Comparison of ENCODE assay signal across 1 cellular context in genomic region chr11:31369348-31370329, GRCh38.
A peak's percentile ranks its signal among the peaks of the same experiment; 100 is the strongest.
TF ChIP-seq lines count a peak whose summit lies in the region.

Gene DCDC1, minus strand, starts transcription at chr11:31369739. Its CDS starts 41,459 bp downstream, at chr11:31328280.
A gene with protein sequence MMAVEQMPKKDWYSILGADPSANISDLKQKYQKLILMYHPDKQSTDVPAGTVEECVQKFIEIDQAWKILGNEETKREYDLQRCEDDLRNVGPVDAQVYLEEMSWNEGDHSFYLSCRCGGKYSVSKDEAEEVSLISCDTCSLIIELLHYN (plus strand): TSS chr11:31369860. CDS start chr11:31370749, 889 bp downstream.

TF ChIP-seq in HepG2, 621 proteins besides CTCF, POLR2A, EP300 and RAD21 (continued from another document and continues in another):
- TF ChIP-seq, protein P1, sequence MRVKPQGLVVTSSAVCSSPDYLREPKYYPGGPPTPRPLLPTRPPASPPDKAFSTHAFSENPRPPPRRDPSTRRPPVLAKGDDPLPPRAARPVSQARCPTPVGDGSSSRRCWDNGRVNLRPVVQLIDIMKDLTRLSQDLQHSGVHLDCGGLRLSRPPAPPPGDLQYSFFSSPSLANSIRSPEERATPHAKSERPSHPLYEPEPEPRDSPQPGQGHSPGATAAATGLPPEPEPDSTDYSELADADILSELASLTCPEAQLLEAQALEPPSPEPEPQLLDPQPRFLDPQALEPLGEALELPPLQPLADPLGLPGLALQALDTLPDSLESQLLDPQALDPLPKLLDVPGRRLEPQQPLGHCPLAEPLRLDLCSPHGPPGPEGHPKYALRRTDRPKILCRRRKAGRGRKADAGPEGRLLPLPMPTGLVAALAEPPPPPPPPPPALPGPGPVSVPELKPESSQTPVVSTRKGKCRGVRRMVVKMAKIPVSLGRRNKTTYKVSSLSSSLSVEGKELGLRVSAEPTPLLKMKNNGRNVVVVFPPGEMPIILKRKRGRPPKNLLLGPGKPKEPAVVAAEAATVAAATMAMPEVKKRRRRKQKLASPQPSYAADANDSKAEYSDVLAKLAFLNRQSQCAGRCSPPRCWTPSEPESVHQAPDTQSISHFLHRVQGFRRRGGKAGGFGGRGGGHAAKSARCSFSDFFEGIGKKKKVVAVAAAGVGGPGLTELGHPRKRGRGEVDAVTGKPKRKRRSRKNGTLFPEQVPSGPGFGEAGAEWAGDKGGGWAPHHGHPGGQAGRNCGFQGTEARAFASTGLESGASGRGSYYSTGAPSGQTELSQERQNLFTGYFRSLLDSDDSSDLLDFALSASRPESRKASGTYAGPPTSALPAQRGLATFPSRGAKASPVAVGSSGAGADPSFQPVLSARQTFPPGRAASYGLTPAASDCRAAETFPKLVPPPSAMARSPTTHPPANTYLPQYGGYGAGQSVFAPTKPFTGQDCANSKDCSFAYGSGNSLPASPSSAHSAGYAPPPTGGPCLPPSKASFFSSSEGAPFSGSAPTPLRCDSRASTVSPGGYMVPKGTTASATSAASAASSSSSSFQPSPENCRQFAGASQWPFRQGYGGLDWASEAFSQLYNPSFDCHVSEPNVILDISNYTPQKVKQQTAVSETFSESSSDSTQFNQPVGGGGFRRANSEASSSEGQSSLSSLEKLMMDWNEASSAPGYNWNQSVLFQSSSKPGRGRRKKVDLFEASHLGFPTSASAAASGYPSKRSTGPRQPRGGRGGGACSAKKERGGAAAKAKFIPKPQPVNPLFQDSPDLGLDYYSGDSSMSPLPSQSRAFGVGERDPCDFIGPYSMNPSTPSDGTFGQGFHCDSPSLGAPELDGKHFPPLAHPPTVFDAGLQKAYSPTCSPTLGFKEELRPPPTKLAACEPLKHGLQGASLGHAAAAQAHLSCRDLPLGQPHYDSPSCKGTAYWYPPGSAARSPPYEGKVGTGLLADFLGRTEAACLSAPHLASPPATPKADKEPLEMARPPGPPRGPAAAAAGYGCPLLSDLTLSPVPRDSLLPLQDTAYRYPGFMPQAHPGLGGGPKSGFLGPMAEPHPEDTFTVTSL (CRISPR knock-in tag; IDR thresholded peaks at IDR 0.05; ENCODE audit: borderline replicate concordance): no peak
- peak; percentile 87; the same call in 1 of the 2 replicates for TF ChIP-seq FOXK1 (CRISPR knock-in tag; IDR thresholded peaks at IDR 0.05; ENCODE audit: borderline replicate concordance, low read depth)
- no peak for TF ChIP-seq FOXM1 (CRISPR knock-in tag; IDR thresholded peaks at IDR 0.05)
- no peak for TF ChIP-seq RBM22 (optimal IDR thresholded peaks at IDR 0.05; ENCODE audit: low read length)
- TF ChIP-seq, protein P2, sequence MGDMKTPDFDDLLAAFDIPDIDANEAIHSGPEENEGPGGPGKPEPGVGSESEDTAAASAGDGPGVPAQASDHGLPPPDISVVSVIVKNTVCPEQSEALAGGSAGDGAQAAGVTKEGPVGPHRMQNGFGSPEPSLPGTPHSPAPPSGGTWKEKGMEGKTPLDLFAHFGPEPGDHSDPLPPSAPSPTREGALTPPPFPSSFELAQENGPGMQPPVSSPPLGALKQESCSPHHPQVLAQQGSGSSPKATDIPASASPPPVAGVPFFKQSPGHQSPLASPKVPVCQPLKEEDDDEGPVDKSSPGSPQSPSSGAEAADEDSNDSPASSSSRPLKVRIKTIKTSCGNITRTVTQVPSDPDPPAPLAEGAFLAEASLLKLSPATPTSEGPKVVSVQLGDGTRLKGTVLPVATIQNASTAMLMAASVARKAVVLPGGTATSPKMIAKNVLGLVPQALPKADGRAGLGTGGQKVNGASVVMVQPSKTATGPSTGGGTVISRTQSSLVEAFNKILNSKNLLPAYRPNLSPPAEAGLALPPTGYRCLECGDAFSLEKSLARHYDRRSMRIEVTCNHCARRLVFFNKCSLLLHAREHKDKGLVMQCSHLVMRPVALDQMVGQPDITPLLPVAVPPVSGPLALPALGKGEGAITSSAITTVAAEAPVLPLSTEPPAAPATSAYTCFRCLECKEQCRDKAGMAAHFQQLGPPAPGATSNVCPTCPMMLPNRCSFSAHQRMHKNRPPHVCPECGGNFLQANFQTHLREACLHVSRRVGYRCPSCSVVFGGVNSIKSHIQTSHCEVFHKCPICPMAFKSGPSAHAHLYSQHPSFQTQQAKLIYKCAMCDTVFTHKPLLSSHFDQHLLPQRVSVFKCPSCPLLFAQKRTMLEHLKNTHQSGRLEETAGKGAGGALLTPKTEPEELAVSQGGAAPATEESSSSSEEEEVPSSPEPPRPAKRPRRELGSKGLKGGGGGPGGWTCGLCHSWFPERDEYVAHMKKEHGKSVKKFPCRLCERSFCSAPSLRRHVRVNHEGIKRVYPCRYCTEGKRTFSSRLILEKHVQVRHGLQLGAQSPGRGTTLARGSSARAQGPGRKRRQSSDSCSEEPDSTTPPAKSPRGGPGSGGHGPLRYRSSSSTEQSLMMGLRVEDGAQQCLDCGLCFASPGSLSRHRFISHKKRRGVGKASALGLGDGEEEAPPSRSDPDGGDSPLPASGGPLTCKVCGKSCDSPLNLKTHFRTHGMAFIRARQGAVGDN (CRISPR knock-in tag; IDR thresholded peaks at IDR 0.05): peak; percentile 86
- no peak; the same call in none of the 2 replicates for TF ChIP-seq BCL6 (CRISPR knock-in tag; IDR thresholded peaks at IDR 0.05)
- no peak for TF ChIP-seq ZKSCAN5 (CRISPR knock-in tag; IDR thresholded peaks at IDR 0.05)
- TF ChIP-seq ZMYM2 (CRISPR knock-in tag; IDR thresholded peaks at IDR 0.05): no peak
- TF ChIP-seq, protein P3, sequence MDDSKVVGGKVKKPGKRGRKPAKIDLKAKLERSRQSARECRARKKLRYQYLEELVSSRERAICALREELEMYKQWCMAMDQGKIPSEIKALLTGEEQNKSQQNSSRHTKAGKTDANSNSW (CRISPR knock-in tag; IDR thresholded peaks at IDR 0.05; ENCODE audit: borderline replicate concordance): no peak
- no peak for TF ChIP-seq CERS6 (CRISPR knock-in tag; IDR thresholded peaks at IDR 0.05)
- TF ChIP-seq ZNF382 (CRISPR knock-in tag; IDR thresholded peaks at IDR 0.05; ENCODE audit: borderline replicate concordance): no peak
- TF ChIP-seq CENPBD1 (CRISPR knock-in tag; IDR thresholded peaks at IDR 0.05; ENCODE audit: borderline replicate concordance, low read depth): no peak
- no peak for TF ChIP-seq RFXANK (CRISPR knock-in tag; IDR thresholded peaks at IDR 0.05)
- TF ChIP-seq PAX8 (CRISPR knock-in tag; IDR thresholded peaks at IDR 0.05; ENCODE audit: borderline replicate concordance): no peak
- TF ChIP-seq, protein P4, sequence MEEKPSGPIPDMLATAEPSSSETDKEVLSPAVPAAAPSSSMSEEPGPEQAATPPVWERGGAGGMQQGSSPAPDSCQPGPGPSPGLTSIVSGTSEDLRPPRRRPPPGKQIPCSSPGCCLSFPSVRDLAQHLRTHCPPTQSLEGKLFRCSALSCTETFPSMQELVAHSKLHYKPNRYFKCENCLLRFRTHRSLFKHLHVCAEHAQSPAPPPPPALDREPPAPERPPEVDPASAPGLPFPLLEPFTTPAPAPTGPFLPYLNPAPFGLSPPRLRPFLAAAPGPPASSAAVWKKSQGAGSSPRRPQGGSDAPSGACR (CRISPR knock-in tag; IDR thresholded peaks at IDR 0.05): no peak
- TF ChIP-seq, protein P5, sequence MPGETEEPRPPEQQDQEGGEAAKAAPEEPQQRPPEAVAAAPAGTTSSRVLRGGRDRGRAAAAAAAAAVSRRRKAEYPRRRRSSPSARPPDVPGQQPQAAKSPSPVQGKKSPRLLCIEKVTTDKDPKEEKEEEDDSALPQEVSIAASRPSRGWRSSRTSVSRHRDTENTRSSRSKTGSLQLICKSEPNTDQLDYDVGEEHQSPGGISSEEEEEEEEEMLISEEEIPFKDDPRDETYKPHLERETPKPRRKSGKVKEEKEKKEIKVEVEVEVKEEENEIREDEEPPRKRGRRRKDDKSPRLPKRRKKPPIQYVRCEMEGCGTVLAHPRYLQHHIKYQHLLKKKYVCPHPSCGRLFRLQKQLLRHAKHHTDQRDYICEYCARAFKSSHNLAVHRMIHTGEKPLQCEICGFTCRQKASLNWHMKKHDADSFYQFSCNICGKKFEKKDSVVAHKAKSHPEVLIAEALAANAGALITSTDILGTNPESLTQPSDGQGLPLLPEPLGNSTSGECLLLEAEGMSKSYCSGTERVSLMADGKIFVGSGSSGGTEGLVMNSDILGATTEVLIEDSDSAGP (CRISPR knock-in tag; IDR thresholded peaks at IDR 0.05; ENCODE audit: borderline replicate concordance): peak; percentile 81; the same call in 1 of the 2 replicates
- TF ChIP-seq GABPB1 (CRISPR knock-in tag; IDR thresholded peaks at IDR 0.05): peak; percentile 99
- TF ChIP-seq ZUFSP (CRISPR knock-in tag; IDR thresholded peaks at IDR 0.05; ENCODE audit: borderline replicate concordance): no peak
- TF ChIP-seq, protein P6, sequence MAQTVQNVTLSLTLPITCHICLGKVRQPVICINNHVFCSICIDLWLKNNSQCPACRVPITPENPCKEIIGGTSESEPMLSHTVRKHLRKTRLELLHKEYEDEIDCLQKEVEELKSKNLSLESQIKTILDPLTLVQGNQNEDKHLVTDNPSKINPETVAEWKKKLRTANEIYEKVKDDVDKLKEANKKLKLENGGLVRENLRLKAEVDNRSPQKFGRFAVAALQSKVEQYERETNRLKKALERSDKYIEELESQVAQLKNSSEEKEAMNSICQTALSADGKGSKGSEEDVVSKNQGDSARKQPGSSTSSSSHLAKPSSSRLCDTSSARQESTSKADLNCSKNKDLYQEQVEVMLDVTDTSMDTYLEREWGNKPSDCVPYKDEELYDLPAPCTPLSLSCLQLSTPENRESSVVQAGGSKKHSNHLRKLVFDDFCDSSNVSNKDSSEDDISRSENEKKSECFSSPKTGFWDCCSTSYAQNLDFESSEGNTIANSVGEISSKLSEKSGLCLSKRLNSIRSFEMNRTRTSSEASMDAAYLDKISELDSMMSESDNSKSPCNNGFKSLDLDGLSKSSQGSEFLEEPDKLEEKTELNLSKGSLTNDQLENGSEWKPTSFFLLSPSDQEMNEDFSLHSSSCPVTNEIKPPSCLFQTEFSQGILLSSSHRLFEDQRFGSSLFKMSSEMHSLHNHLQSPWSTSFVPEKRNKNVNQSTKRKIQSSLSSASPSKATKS (CRISPR knock-in tag; IDR thresholded peaks at IDR 0.05): no peak
- TF ChIP-seq, protein P7, sequence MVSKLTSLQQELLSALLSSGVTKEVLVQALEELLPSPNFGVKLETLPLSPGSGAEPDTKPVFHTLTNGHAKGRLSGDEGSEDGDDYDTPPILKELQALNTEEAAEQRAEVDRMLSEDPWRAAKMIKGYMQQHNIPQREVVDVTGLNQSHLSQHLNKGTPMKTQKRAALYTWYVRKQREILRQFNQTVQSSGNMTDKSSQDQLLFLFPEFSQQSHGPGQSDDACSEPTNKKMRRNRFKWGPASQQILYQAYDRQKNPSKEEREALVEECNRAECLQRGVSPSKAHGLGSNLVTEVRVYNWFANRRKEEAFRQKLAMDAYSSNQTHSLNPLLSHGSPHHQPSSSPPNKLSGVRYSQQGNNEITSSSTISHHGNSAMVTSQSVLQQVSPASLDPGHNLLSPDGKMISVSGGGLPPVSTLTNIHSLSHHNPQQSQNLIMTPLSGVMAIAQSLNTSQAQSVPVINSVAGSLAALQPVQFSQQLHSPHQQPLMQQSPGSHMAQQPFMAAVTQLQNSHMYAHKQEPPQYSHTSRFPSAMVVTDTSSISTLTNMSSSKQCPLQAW (CRISPR knock-in tag; IDR thresholded peaks at IDR 0.05): peak; percentile 80
- no peak for TF ChIP-seq TBL1XR1 (IDR thresholded peaks at IDR 0.05; ENCODE audit: borderline replicate concordance, low read length, partially characterized antibody)
- TF ChIP-seq ZNF816 (CRISPR knock-in tag; IDR thresholded peaks at IDR 0.05; ENCODE audit: borderline replicate concordance): no peak
- no peak for TF ChIP-seq TAF15 (IDR thresholded peaks at IDR 0.05; ENCODE audit: low read depth, low read length, poor library complexity, severe bottlenecking)
- peak; percentile 98 for TF ChIP-seq SIN3A (IDR thresholded peaks at IDR 0.05; ENCODE audit: borderline replicate concordance, low read depth, low read length)
- TF ChIP-seq PHF20 (CRISPR knock-in tag; IDR thresholded peaks at IDR 0.05): peak; percentile 93
- TF ChIP-seq, protein P8, sequence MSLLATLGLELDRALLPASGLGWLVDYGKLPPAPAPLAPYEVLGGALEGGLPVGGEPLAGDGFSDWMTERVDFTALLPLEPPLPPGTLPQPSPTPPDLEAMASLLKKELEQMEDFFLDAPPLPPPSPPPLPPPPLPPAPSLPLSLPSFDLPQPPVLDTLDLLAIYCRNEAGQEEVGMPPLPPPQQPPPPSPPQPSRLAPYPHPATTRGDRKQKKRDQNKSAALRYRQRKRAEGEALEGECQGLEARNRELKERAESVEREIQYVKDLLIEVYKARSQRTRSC (CRISPR knock-in tag; IDR thresholded peaks at IDR 0.05; ENCODE audit: low read depth): no peak
- no peak for TF ChIP-seq ZNF160 (CRISPR knock-in tag; IDR thresholded peaks at IDR 0.05)
- TF ChIP-seq HHEX (CRISPR knock-in tag; IDR thresholded peaks at IDR 0.05): no peak
- no peak for TF ChIP-seq ATM (IDR thresholded peaks at IDR 0.05; ENCODE audit: borderline replicate concordance)
- 0 out of 2 replicates have a peak, but pooled peaks have one; percentile 22 for TF ChIP-seq ZKSCAN8 (CRISPR knock-in tag; IDR thresholded peaks at IDR 0.05; ENCODE audit: borderline replicate concordance)
- no peak for TF ChIP-seq ZNF256 (CRISPR knock-in tag; conservative IDR thresholded peaks at IDR 0.05)
- TF ChIP-seq CEBPG (CRISPR knock-in tag; IDR thresholded peaks at IDR 0.05): no peak
- no peak for TF ChIP-seq ZNF33A (CRISPR knock-in tag; IDR thresholded peaks at IDR 0.05; ENCODE audit: borderline replicate concordance)
- no peak for TF ChIP-seq ETS1 (CRISPR knock-in tag; IDR thresholded peaks at IDR 0.05)
- TF ChIP-seq SOX5 (CRISPR knock-in tag; IDR thresholded peaks at IDR 0.05; ENCODE audit: borderline replicate concordance): 0 out of 2 replicates have a peak, but pooled peaks have one; percentile 18
